In genomic region chr9:33102551-33103210, GRCh38 we compare ENCODE assay signal across 24 cellular contexts. TPM values are rescaled to one million over a fixed set of nuclear protein-coding genes. Genes with fewer than 3 reads are reported as not detected.
A peak's percentile ranks its signal among the peaks of the same experiment; 100 is the strongest.
DNase-seq lines count a peak whose midpoint lies in the region; ATAC-seq and TF ChIP-seq lines count a peak whose summit lies in the region.
"Had no signal": no experiment of that assay in that cellular context is flagged by ENCODE, and none has a peak within 500 bp of the region (broad histone marks: within the 10 kb centered on the region; RNA-seq: fewer than 3 reads in every experiment).

No MANE protein-coding gene starts in this region.

- H2BK5ac ChIP-seq in mesenchymal stem cell (ENCODE audit: low read depth, low read length, poor library complexity, severe bottlenecking) = no peak overlapping the region

- no peak for DNase-seq in GM23248
- DNase-seq in ascending aorta (ENCODE audit: low spot score in 2 of 2) = no peak
- DNase-seq in mesenchymal stem cell = no peak
- DNase-seq in renal cortical epithelial cell (ENCODE audit: low read depth) = peak; percentile 40
- DNase-seq in NCI-H1436 treated with DMSO at 0.1 percent for 48 hours (lab: John Stamatoyannopoulos, UW) = no peak
- DNase-seq in NCI-H226 = no peak
- no peak for DNase-seq in activated T-cell treated with anti-CD3 and anti-CD28 coated beads, Interleukin-2, amount 50 U/mL, for 72 hours
- no peak for DNase-seq in NCI-H1694 treated with DMSO at 0.1 percent for 48 hours (lab: John Stamatoyannopoulos, UW)
- DNase-seq: activated CD4-positive, alpha-beta T cell treated with anti-CD3 and anti-CD28 coated beads for 48 hours; activated gamma-delta T cell; activated naive CD8-positive, alpha-beta T cell treated with anti-CD3 and anti-CD28 coated beads, Interleukin-2, amount 10 ng/mL, durations not matched to agents 7 days and 5 days; activated T-cell treated with anti-CD3 and anti-CD28 coated beads, Interleukin-2, amount 50 U/mL, for 1 hour; dorsolateral prefrontal cortex; glutamatergic neuron; MV-4-11; NCI-H1694; NCI-H526; SHP77 treated with DMSO at 0.1 percent for 48 hours; stimulated activated CD4-positive, alpha-beta T cell treated with anti-CD3 and anti-CD28 coated beads, Interleukin-15, amount 100 ng/mL, for 24 hours; stimulated activated naive CD4-positive, alpha-beta T cell treated with Interleukin-2 at 50 U/mL for 16 hours; T-helper 9 cell had no signal

- H3K9ac ChIP-seq in GM23248 (peak overlapping the region; percentile 7; the same call in 1 of the 2 replicates), mesenchymal stem cell (ENCODE audit: low read length) (no peak overlapping the region)

- H3K79me2 ChIP-seq in GM23248 (ENCODE audit: insufficient read depth) = no peaks in the 10 kb centered on the region

- no peaks in the 10 kb centered on the region for H3K9me3 Mint-ChIP-seq in activated T-cell treated with anti-CD3 and anti-CD28 coated beads, Interleukin-2, amount 50 U/mL, for 72 hours
- H3K9me3 Mint-ChIP-seq: activated naive CD8-positive, alpha-beta T cell treated with anti-CD3 and anti-CD28 coated beads, Interleukin-2, amount 10 ng/mL, durations not matched to agents 7 days and 5 days had no signal

- peaks cover 16% of the 10 kb centered on the region for H3K4me1 Mint-ChIP-seq in activated T-cell treated with anti-CD3 and anti-CD28 coated beads, Interleukin-2, amount 50 U/mL, for 72 hours (ENCODE audit: low read depth)
- H3K4me1 Mint-ChIP-seq: activated naive CD8-positive, alpha-beta T cell treated with anti-CD3 and anti-CD28 coated beads, Interleukin-2, amount 10 ng/mL, durations not matched to agents 7 days and 5 days had no signal

- WGBS in GM23248 (ENCODE audit: low coverage in 1 of 2, low lambda C conversion rate in 2 of 2, missing lambda C conversion rate in 2 of 2), 2 experiments = 95 to 96% methylated on average over 13 of the region's 13 CpGs
- WGBS in mesenchymal stem cell = 99% methylated on average over 13 of the region's 13 CpGs

- H2BK12ac ChIP-seq in mesenchymal stem cell (ENCODE audit: low read length in 2 of 2) = no peak overlapping the region

- intact Hi-C loops in ascending aorta (cut with DNase I) = no loop called here

- H2BK15ac ChIP-seq in mesenchymal stem cell (ENCODE audit: low read depth, poor library complexity, severe bottlenecking) = no peak overlapping the region

- no peaks in the 10 kb centered on the region for H3K9me2 ChIP-seq in GM23248 (ENCODE audit: insufficient read depth)

- H3F3A ChIP-seq in GM23248 (ENCODE audit: insufficient read depth) = peaks cover 53% of the 10 kb centered on the region

- H2AK5ac ChIP-seq in mesenchymal stem cell (ENCODE audit: low read length, severe bottlenecking) = no peak overlapping the region

- in situ Hi-C loops in GM23248 (cut with MboI) = no loop called here

- no peak for TF ChIP-seq CTCF in ascending aorta (IDR thresholded peaks at IDR 0.05)

- H3K27me3 ChIP-seq in GM23248 (replicated peaks; ENCODE audit: insufficient read depth) (no peaks in the 10 kb centered on the region), ascending aorta (no peaks in the 10 kb centered on the region), mesenchymal stem cell (ENCODE audit: control insufficient read depth in 1 of 2, insufficient read depth in 1 of 2, low read length in 2 of 2) (no peaks in the 10 kb centered on the region)
- H3K27me3 ChIP-seq: dorsolateral prefrontal cortex had no signal

- no peak overlapping the region for H3K4me3 Mint-ChIP-seq in activated T-cell treated with anti-CD3 and anti-CD28 coated beads, Interleukin-2, amount 50 U/mL, for 72 hours
- H3K4me3 Mint-ChIP-seq: activated naive CD8-positive, alpha-beta T cell treated with anti-CD3 and anti-CD28 coated beads, Interleukin-2, amount 10 ng/mL, durations not matched to agents 7 days and 5 days; B cell had no signal

- H3K4ac ChIP-seq in mesenchymal stem cell (ENCODE audit: low read depth in 1 of 2, low read length in 2 of 2) = no peak overlapping the region

- H3K27ac ChIP-seq in GM23248 (peak overlapping the region; percentile 83), ascending aorta (peak overlapping the region; percentile 46 to 75), mesenchymal stem cell (ENCODE audit: low read length, poor library complexity, severe bottlenecking) (no peak overlapping the region)
- H3K27ac ChIP-seq: dorsolateral prefrontal cortex, prostate gland, VCaP had no signal

- ATAC-seq in activated T-cell treated with anti-CD3 and anti-CD28 coated beads, Interleukin-2, amount 50 U/mL, for 72 hours (replicated peaks in 1 of 2) = no peak

- no peaks in the 10 kb centered on the region for H3K79me1 ChIP-seq in mesenchymal stem cell (replicated peaks; ENCODE audit: low read length, poor library complexity, severe bottlenecking)

- H3K4me3 ChIP-seq in GM23248 (no peak overlapping the region), ascending aorta (no peak overlapping the region), mesenchymal stem cell (ENCODE audit: insufficient read depth in 1 of 2, low read depth in 1 of 2, low read length in 2 of 2) (no peak overlapping the region)
- H3K4me3 ChIP-seq: dorsolateral prefrontal cortex, prostate gland had no signal

- no peak overlapping the region for H4K91ac ChIP-seq in mesenchymal stem cell (ENCODE audit: low read length)

- H3K36me3 ChIP-seq in GM23248 (ENCODE audit: low read depth) = no peaks in the 10 kb centered on the region
- H3K36me3 ChIP-seq in ascending aorta = no peaks in the 10 kb centered on the region
- H3K36me3 ChIP-seq in mesenchymal stem cell (ENCODE audit: control insufficient read depth in 1 of 2, insufficient read depth in 2 of 2, low read depth in 1 of 2, low read length in 2 of 2) = no peaks in the 10 kb centered on the region
- H3K36me3 ChIP-seq: prostate gland had no signal

- no peak overlapping the region for H3K14ac ChIP-seq in mesenchymal stem cell (ENCODE audit: low read length in 2 of 2)

- H3K4me2 ChIP-seq in GM23248 (ENCODE audit: unreplicated experiment) (no peak overlapping the region), mesenchymal stem cell (ENCODE audit: low read length, poor library complexity, severe bottlenecking) (no peak overlapping the region)

- no peaks in the 10 kb centered on the region for H3K36me3 Mint-ChIP-seq in activated T-cell treated with anti-CD3 and anti-CD28 coated beads, Interleukin-2, amount 50 U/mL, for 72 hours (ENCODE audit: insufficient read depth in 2 of 2)
- H3K36me3 Mint-ChIP-seq: activated naive CD8-positive, alpha-beta T cell treated with anti-CD3 and anti-CD28 coated beads, Interleukin-2, amount 10 ng/mL, durations not matched to agents 7 days and 5 days had no signal

- no peak overlapping the region for H3K27ac Mint-ChIP-seq in activated T-cell treated with anti-CD3 and anti-CD28 coated beads, Interleukin-2, amount 50 U/mL, for 72 hours

- H3K4me1 ChIP-seq in GM23248 (ENCODE audit: insufficient read depth) = peaks cover 44% of the 10 kb centered on the region
- H3K4me1 ChIP-seq in ascending aorta = peaks cover 10 to 25% of the 10 kb centered on the region in 2 donors
- H3K4me1 ChIP-seq in mesenchymal stem cell (ENCODE audit: control insufficient read depth, insufficient read depth, low read depth, low read length) = peaks cover 31% of the 10 kb centered on the region
- H3K4me1 ChIP-seq: prostate gland had no signal

- no peak overlapping the region for H3K23ac ChIP-seq in mesenchymal stem cell (ENCODE audit: low read length in 2 of 2)

- no peak overlapping the region for H3K18ac ChIP-seq in mesenchymal stem cell (ENCODE audit: low read depth in 1 of 2, low read length in 2 of 2)

- no peaks in the 10 kb centered on the region for H4K20me1 ChIP-seq in GM23248 (ENCODE audit: insufficient read depth)

- H2BK120ac ChIP-seq in mesenchymal stem cell (ENCODE audit: low read depth, low read length) = no peak overlapping the region

- H3K9me3 ChIP-seq in GM23248 (ENCODE audit: low read depth) (no peaks in the 10 kb centered on the region), ascending aorta (no peaks in the 10 kb centered on the region), mesenchymal stem cell (ENCODE audit: control insufficient read depth, low read length) (no peaks in the 10 kb centered on the region)
- H3K9me3 ChIP-seq: prostate gland had no signal

- H3K27me3 Mint-ChIP-seq in activated T-cell treated with anti-CD3 and anti-CD28 coated beads, Interleukin-2, amount 50 U/mL, for 72 hours (ENCODE audit: low read depth) = no peaks in the 10 kb centered on the region
- H3K27me3 Mint-ChIP-seq: activated naive CD8-positive, alpha-beta T cell treated with anti-CD3 and anti-CD28 coated beads, Interleukin-2, amount 10 ng/mL, durations not matched to agents 7 days and 5 days; B cell had no signal

- H2AFZ ChIP-seq in GM23248 = no peak overlapping the region
- H2AFZ ChIP-seq in mesenchymal stem cell (ENCODE audit: low read depth, low read length) = no peak overlapping the region

- H4K8ac ChIP-seq in mesenchymal stem cell (ENCODE audit: low read length) = peak overlapping the region; percentile 59

RNA-seq across cellular contexts. Expression of gene SMU1, which starts 26.2 kb away (rescaled TPM):
- total RNA-seq in GM23248 (2014; rRNA removed; shearing (Covaris generic)) = 23.1 and 26.3 TPM in 2 replicates
- 18.6 and 20.9 TPM in 2 replicates for polyA plus RNA-seq in GM23248 (2016; fragmentation: Nextera tagmentation; extraction: Ambion mirVana)
- total RNA-seq in ascending aorta (7.2 TPM), renal cortical epithelial cell (36.1 and 45.7 TPM in 2 replicates)
- 10.1 TPM for polyA plus RNA-seq in mesenchymal stem cell (2013, experiment 1 of 2)
- 10.5 TPM for polyA plus RNA-seq in mesenchymal stem cell (2013, experiment 2 of 2)
- 10 to 100 TPM; 23.4 to 27.6 TPM for total RNA-seq in activated T-cell treated with anti-CD3 and anti-CD28 coated beads, Interleukin-2, amount 50 U/mL, for 72 hours
